1 cellular context compared by ENCODE assay signal in genomic region chr2:20052229-20052871, GRCh38.
TF ChIP-seq lines count a peak whose summit lies in the region.

No MANE protein-coding gene starts in this region.

TF ChIP-seq in GM23338, 12 proteins besides CTCF, POLR2A, EP300 and RAD21 (continued from another document):
- no peak for TF ChIP-seq ZNF462 (CRISPR knock-in tag; IDR thresholded peaks at IDR 0.05)
- TF ChIP-seq JUNB (IDR thresholded peaks at IDR 0.05; ENCODE audit: unreplicated experiment) = no peak
- TF ChIP-seq STAT1 (IDR thresholded peaks at IDR 0.05; ENCODE audit: unreplicated experiment) = no peak
- TF ChIP-seq ZNF114 (CRISPR knock-in tag; IDR thresholded peaks at IDR 0.05) = no peak
- TF ChIP-seq ZNF331 (CRISPR knock-in tag; IDR thresholded peaks at IDR 0.05; ENCODE audit: low read depth) = no peak
- TF ChIP-seq EZH2phosphoT487 (IDR thresholded peaks at IDR 0.05; ENCODE audit: unreplicated experiment) = no peak
